1 cellular context compared by ENCODE assay signal in genomic region chr9:134395727-134396257, GRCh38.
TF ChIP-seq lines count a peak whose summit lies in the region.

No MANE protein-coding gene starts in this region.

TF ChIP-seq in GM12878, 131 proteins besides CTCF, POLR2A, EP300 and RAD21 (continued from another document):
- TF ChIP-seq POU2F2 (IDR thresholded peaks at IDR 0.05; ENCODE audit: borderline replicate concordance, low read depth, low read length) (0 out of 3 replicates have a peak, but pooled peaks have one; percentile 7), ZNF217 (IDR thresholded peaks at IDR 0.05) (peak; percentile 94), MEF2B (IDR thresholded peaks at IDR 0.05; ENCODE audit: partially characterized antibody, poor library complexity, severe bottlenecking) (no peak), MEF2A (IDR thresholded peaks at IDR 0.05; ENCODE audit: insufficient read depth, low read depth, low read length) (no peak), CREM (IDR thresholded peaks at IDR 0.05; ENCODE audit: low read depth) (no peak), SMARCA5 (IDR thresholded peaks at IDR 0.05) (peak; percentile 94), YBX1 (IDR thresholded peaks at IDR 0.05) (no peak), EZH2 (IDR thresholded peaks at IDR 0.05; ENCODE audit: borderline replicate concordance, control insufficient read depth, low read depth, low read length) (no peak), NRF1 (conservative IDR thresholded peaks at IDR 0.05; ENCODE audit: low read depth, low read length) (no peak)
TF ChIP-seq in GM12878: peak in this region for 5.
